Comparison of ENCODE assay signal across 18 cellular contexts in the genomic region with DNA sequence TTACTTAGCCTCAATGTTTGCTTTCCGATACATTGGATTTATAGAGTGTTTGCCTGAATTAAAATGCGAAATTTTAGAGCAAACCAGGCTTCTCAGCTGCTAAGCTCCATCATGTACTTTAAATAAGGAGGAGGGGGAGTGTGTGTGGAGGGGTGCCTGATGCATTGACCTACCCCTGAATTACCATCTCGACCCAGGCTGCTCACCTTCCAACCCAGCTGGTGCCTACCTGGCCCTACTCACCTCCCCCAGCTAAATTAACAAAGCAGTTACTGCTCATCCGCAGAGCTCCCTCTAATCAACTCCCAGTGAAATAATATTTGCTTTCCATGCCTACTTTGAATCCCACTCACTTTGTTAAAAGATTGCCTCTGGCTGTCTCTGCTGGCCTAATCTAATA.
A peak's percentile ranks its signal among the peaks of the same experiment; 100 is the strongest.
DNase-seq lines count a peak whose midpoint lies in the region; ATAC-seq and TF ChIP-seq lines count a peak whose summit lies in the region.
"Had no signal": no experiment of that assay in that cellular context is flagged by ENCODE, and none has a peak within 500 bp of the region (broad histone marks: within the 10 kb centered on the region; RNA-seq: fewer than 3 reads in every experiment).

No MANE protein-coding gene starts in this region.

- peaks cover 3% of the 10 kb centered on the region for H3K9me3 Mint-ChIP-seq in nephron

- H3K27me3 Mint-ChIP-seq in nephron (ENCODE audit: low read depth), result peaks cover 3% of the 10 kb centered on the region

- intact Hi-C loops in cardiac septum (cut with DNase I), result no loop called here

- peak overlapping the region in 2 of 3 experiments; percentile 11 to 84 for H3K27ac Mint-ChIP-seq in nephron
- H3K27ac Mint-ChIP-seq: CD8-positive, alpha-beta T cell had no signal

- H3K36me3 Mint-ChIP-seq in nephron (ENCODE audit: low read depth), result peaks cover 4% of the 10 kb centered on the region
- H3K36me3 Mint-ChIP-seq: CD8-positive, alpha-beta T cell had no signal

- ATAC-seq in GM18907 (IDR thresholded peaks at IDR 0.05; ENCODE audit: unreplicated experiment), result no peak
- ATAC-seq: CD8-positive, alpha-beta T cell; HepG2 had no signal

- DNase-seq in NCI-H1092 (lab: John Stamatoyannopoulos, UW) (peak; percentile 45), NCI-H187 treated with DMSO at 0.1 percent for 48 hours (lab: John Stamatoyannopoulos, UW) (peak; percentile 43), NCI-H748 (lab: John Stamatoyannopoulos, UW; ENCODE audit: unreplicated experiment) (peak; percentile 77), cardiac septum (ENCODE audit: low spot score) (no peak)
- DNase-seq in activated CD4-positive, alpha-beta T cell treated with anti-CD3 and anti-CD28 coated beads for 48 hours, result no peak
- DNase-seq: Calu3; CD8-positive, alpha-beta T cell; DMS53; KBM-7; NCI-H1436; NCI-H2081; NCI-H2227 treated with DMSO at 0.1 percent for 48 hours; Peyer's patch; SW 1271; T-helper 2 cell had no signal

- no peak for TF ChIP-seq CTCF in nephron (IDR thresholded peaks at IDR 0.05; ENCODE audit: unreplicated experiment in 3 of 3)

- H3K4me3 Mint-ChIP-seq in nephron, result no peak overlapping the region
- H3K4me3 Mint-ChIP-seq: CD8-positive, alpha-beta T cell had no signal

- H3K4me1 Mint-ChIP-seq in nephron, result no peaks in the 10 kb centered on the region

Comparison
In these comparisons a context has a peak if more than half of its experiments do, and no peak if none do; other contexts are left out.
1. DNase-seq: peak in NCI-H1092 (single experiment), NCI-H187 treated with DMSO at 0.1 percent for 48 hours (single experiment) and NCI-H748 (single experiment); none in cardiac septum (single experiment) and activated CD4-positive, alpha-beta T cell treated with anti-CD3 and anti-CD28 coated beads for 48 hours (single experiment).